ENCODE assay signal across 8 cellular contexts in the genomic region with DNA sequence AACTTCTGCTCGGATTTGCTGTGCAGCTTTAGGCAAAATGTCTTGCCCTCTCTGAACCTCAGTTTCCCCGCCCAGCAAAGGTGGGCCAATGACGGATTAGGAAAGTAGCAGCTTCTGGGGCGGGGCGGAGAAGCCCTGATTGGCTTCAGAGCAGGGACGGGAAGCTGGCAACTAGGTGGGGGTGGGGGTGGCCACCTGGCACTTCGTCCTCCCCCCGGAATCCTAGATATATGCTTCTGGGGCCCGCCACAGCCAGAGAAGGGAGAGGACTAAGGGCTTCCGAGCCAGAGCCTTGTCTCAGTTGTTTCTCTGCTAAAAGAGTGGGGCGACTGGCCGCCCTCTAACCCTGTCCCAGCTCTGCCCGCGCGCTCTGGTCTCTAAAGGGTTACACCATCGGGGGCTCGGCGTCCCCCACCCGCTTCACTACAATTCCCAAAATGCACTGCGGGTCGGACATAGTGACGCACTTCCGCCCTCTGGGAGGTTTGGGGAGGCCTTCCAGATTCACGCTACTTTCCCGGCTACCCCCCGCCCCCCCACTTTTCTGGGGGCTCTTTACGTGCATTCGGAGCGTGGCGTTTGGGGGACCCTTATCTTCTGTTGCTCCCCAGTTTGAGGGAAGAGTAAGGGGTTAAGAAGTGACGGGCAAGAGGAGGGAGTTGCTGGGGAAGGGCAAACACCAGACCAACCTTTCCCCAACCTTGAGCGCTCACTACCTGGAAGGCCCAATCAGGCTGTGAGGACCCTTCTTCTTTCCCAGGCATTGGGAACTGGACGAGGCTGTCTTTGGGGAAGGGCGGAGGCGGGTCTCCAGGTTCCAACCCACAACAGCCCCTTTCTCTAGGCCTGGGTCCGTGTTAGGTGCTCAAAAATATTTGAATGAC. TPM values are rescaled to one million over a fixed set of nuclear protein-coding genes. Genes with fewer than 3 reads are reported as not detected.
DNase-seq lines count a peak whose midpoint lies in the region; ATAC-seq and TF ChIP-seq lines count a peak whose summit lies in the region.

No MANE protein-coding gene starts in this region.

- DNase-seq in AG08396 (ENCODE audit: low spot score) (peak; percentile 95), NCI-H460 (ENCODE audit: extremely low read depth, low read depth) (peak; percentile 86), cerebellum (ENCODE audit: low spot score) (peak; percentile 96), kidney epithelial cell (ENCODE audit: low read depth) (peak; percentile 69)
- DNase-seq in activated CD4-positive, alpha-beta T cell treated with anti-CD3 and anti-CD28 coated beads for 1 hour, result peak; percentile 79
- DNase-seq in stimulated activated CD4-positive, alpha-beta T cell treated with anti-CD3 and anti-CD28 coated beads, Interleukin-15, amount 100 ng/mL, for 1 hour (ENCODE audit: low read depth in 1 of 2, low spot score in 1 of 2), result peak; percentile 74 to 77

- no peaks in the 10 kb centered on the region for H3K27me3 ChIP-seq in kidney epithelial cell (ENCODE audit: control insufficient read depth, insufficient read depth, low read length)

- H3K36me3 ChIP-seq in kidney epithelial cell (ENCODE audit: control insufficient read depth, insufficient read depth, low read length), result peaks cover 1% of the 10 kb centered on the region

- ATAC-seq in GM19025 (IDR thresholded peaks at IDR 0.05; ENCODE audit: low read depth, unreplicated experiment) (peak; percentile 43), HG03342 (IDR thresholded peaks at IDR 0.05; ENCODE audit: unreplicated experiment) (peak; percentile 40)

- TF ChIP-seq CTCF in kidney epithelial cell (IDR thresholded peaks at IDR 0.05; ENCODE audit: insufficient read depth, low read length, poor library complexity, severe bottlenecking), result no peak

- H3K4me3 ChIP-seq in kidney epithelial cell (ENCODE audit: low read depth, low read length), result peak overlapping the region; percentile 81

RNA-seq across cellular contexts. Expression of a gene that starts 0.7 kb away (rescaled TPM):
- total RNA-seq in NCI-H460 (2014; rRNA removed; shearing (Covaris generic)), result 19.2 and 19.7 TPM in 2 replicates
- 25.0 and 35.9 TPM in 2 replicates for polyA plus RNA-seq in NCI-H460 (2014; cell fraction: nucleus; rRNA removed)
- 18.1 TPM for total RNA-seq in cerebellum
- 32.9 and 36.4 TPM in 2 replicates for total RNA-seq in kidney epithelial cell

RNA-seq across cellular contexts. Expression of a gene that starts 15.7 kb away (rescaled TPM):
- total RNA-seq in NCI-H460 (2014; rRNA removed; shearing (Covaris generic)), result 1.2 and 2.7 TPM in 2 replicates
- 0.35 and 2.1 TPM in 2 replicates for polyA plus RNA-seq in NCI-H460 (2014; cell fraction: nucleus; rRNA removed)
- total RNA-seq in cerebellum (1.5 TPM), kidney epithelial cell (3.0 and 8.0 TPM in 2 replicates)

RNA-seq across cellular contexts. Expression of a gene that starts 22.5 kb away (rescaled TPM):
- total RNA-seq in NCI-H460 (2014; rRNA removed; shearing (Covaris generic)), result 0.14 TPM in 1 of 2 replicates, not detected in the other
- not detected in 2 replicates for polyA plus RNA-seq in NCI-H460 (2014; cell fraction: nucleus; rRNA removed)
- total RNA-seq in cerebellum (not detected), kidney epithelial cell (0.14 and 0.50 TPM in 2 replicates)

RNA-seq across cellular contexts. Expression of a gene that starts 23.7 kb away (rescaled TPM):
- total RNA-seq in NCI-H460 (2014; rRNA removed; shearing (Covaris generic)), result 26.6 and 27.8 TPM in 2 replicates
- 80.2 and 104 TPM in 2 replicates for polyA plus RNA-seq in NCI-H460 (2014; cell fraction: nucleus; rRNA removed)
- 27.1 TPM for total RNA-seq in cerebellum
- 32.2 and 52.0 TPM in 2 replicates for total RNA-seq in kidney epithelial cell

RNA-seq across cellular contexts. Expression of a gene that starts 27.9 kb away (rescaled TPM):
- not detected in 2 replicates for total RNA-seq in NCI-H460 (2014; rRNA removed; shearing (Covaris generic))
- not detected in 2 replicates for polyA plus RNA-seq in NCI-H460 (2014; cell fraction: nucleus; rRNA removed)
- total RNA-seq in cerebellum (not detected), kidney epithelial cell (not detected in 2 replicates)

Comparison
In these comparisons a context has a peak if more than half of its experiments do, and no peak if none do; other contexts are left out.
1. Peak in every context shown above with its lines: DNase-seq, ATAC-seq and H3K4me3 ChIP-seq.